Comparison of ENCODE assay signal across 33 cellular contexts in genomic region chr2:56539618-56540017, GRCh38.
"Had no signal": no experiment of that assay in that cellular context is flagged by ENCODE, and none has a peak within 500 bp of the region (broad histone marks: within the 10 kb centered on the region; RNA-seq: fewer than 3 reads in every experiment).

No MANE protein-coding gene starts in this region.

- DNase-seq: activated effector memory CD4-positive, alpha-beta T cell treated with anti-CD3 and anti-CD28 coated beads, Interleukin-2, amount 50 U/mL, for 16 hours; activated effector memory CD4-positive, alpha-beta T cell treated with Interleukin-2 at 50 U/mL for 16 hours; activated gamma-delta T cell; activated gamma-delta T cell treated with Interleukin-2 at 50 U/mL for 16 hours; activated naive CD4-positive, alpha-beta T cell; activated naive CD4-positive, alpha-beta T cell treated with anti-CD3 and anti-CD28 coated beads for 36 hours; activated naive CD4-positive, alpha-beta T cell treated with anti-CD3 and anti-CD28 coated beads, Interleukin-2, amount 10 ng/mL, durations not matched to agents 7 days and 5 days; activated naive CD4-positive, alpha-beta T cell treated with anti-CD3 and anti-CD28 coated beads, Interleukin-2, amount 50 U/mL, for 16 hours; activated naive CD4-positive, alpha-beta T cell treated with Interleukin-2 at 50 U/mL for 16 hours; activated naive CD8-positive, alpha-beta T cell treated with anti-CD3 and anti-CD28 coated beads for 36 hours; activated naive CD8-positive, alpha-beta T cell treated with anti-CD3 and anti-CD28 coated beads, Interleukin-2, amount 10 ng/mL, durations not matched to agents 7 days and 5 days; activated naive CD8-positive, alpha-beta T cell treated with anti-CD3 and anti-CD28 coated beads, Interleukin-2, amount 50 U/mL, for 24 hours; activated T-cell treated with anti-CD3 and anti-CD28 coated beads, Interleukin-2, amount 50 U/mL, for 24 hours; activated T-cell treated with anti-CD3 and anti-CD28 coated beads, Interleukin-2, amount 50 U/mL, for 4 hours; activated T-cell treated with anti-CD3 and anti-CD28 coated beads, Interleukin-2, amount 50 U/mL, for 48 hours; activated T-cell treated with anti-CD3 and anti-CD28 coated beads, Interleukin-2, amount 50 U/mL, for 72 hours; adrenal gland; amniotic stem cell; amygdala; anterior cingulate cortex; aorta; body of pancreas; brain microvascular endothelial cell; caudate nucleus; central memory CD4-positive, alpha-beta T cell; cerebellar nuclear complex had no signal

- H3K4me3 ChIP-seq: adrenal gland, ascending aorta, body of pancreas, breast epithelium, cardiac muscle cell had no signal

- H3K27me3 ChIP-seq: adrenal gland, ascending aorta, body of pancreas, brain microvascular endothelial cell, breast epithelium, cardiac muscle cell had no signal

- H3K9me3 ChIP-seq: adrenal gland, ascending aorta, body of pancreas, breast epithelium had no signal

- H3K36me3 ChIP-seq: adrenal gland, ascending aorta, brain microvascular endothelial cell, breast epithelium, cardiac muscle cell had no signal

- H3K27ac ChIP-seq: adrenal gland, ascending aorta, body of pancreas, brain microvascular endothelial cell, breast epithelium, cardiac muscle cell had no signal

- FAIRE-seq: astrocyte, bronchial epithelial cell had no signal

- ATAC-seq: activated naive CD4-positive, alpha-beta T cell treated with anti-CD3 and anti-CD28 coated beads, Interleukin-2, amount 50 U/mL, for 72 hours; activated naive CD8-positive, alpha-beta T cell treated with anti-CD3 and anti-CD28 coated beads, Interleukin-2, amount 50 U/mL, for 24 hours; activated T-cell treated with anti-CD3 and anti-CD28 coated beads, Interleukin-2, amount 50 U/mL, for 4 hours; activated T-cell treated with anti-CD3 and anti-CD28 coated beads, Interleukin-2, amount 50 U/mL, for 72 hours; activated T-helper 17 cell treated with anti-CD3 and anti-CD28 coated beads, Interleukin-2, amount 50 U/mL, for 72 hours; body of pancreas had no signal

- H3K4me1 ChIP-seq: adrenal gland, body of pancreas, breast epithelium had no signal
